24 cellular contexts compared by ENCODE assay signal in the genomic region with DNA sequence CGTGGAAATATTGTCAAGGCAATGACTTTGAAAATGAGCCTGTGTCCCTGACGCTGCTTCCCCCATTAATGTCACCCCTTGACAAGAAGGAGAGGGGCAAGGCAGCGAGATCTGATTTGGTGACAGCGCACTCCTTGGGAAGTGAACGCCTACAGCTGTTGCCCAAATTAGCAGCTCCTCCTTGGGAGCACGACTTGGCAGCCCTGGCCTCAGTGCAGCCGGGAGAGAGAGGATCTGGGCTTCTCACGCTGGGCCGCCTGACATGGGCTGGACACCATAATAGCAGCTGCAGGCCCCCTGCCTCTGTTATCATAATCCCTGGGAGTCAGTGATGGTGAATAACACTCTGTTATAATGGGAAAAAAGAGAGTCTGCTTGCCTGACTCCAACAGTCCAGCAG.
DNase-seq lines count a peak whose midpoint lies in the region; ATAC-seq and TF ChIP-seq lines count a peak whose summit lies in the region.
"Had no signal": no experiment of that assay in that cellular context is flagged by ENCODE, and none has a peak within 500 bp of the region (broad histone marks: within the 10 kb centered on the region; RNA-seq: fewer than 3 reads in every experiment).

No MANE protein-coding gene starts in this region.

- in situ Hi-C loops in GM13976 (cut with MboI; ENCODE audit: low sequenced_read_pairs, unreplicated experiment), result no loop called here

- H3K9me3 ChIP-seq in neural cell (ENCODE audit: low read length), result no peaks in the 10 kb centered on the region
- H3K9me3 ChIP-seq: left lung had no signal

- H3K27ac ChIP-seq in neural cell (ENCODE audit: low read length), result peak overlapping the region; percentile 31
- H3K27ac ChIP-seq: C4-2B, HL-60, left lung had no signal

- H3K9me3 Mint-ChIP-seq in natural killer cell treated with Interleukin-12 subunit alpha and Interleukin-12 subunit beta and Interleukin-15 and Interleukin-18, amount 100 ng/mL, for 72 hours, result peaks cover 3% of the 10 kb centered on the region
- H3K9me3 Mint-ChIP-seq in natural killer cell, result peaks cover 0 to 2% of the 10 kb centered on the region in 2 donors
- H3K9me3 Mint-ChIP-seq: activated naive CD8-positive, alpha-beta T cell treated with anti-CD3 and anti-CD28 coated beads for 36 hours had no signal

- H3K4me3 Mint-ChIP-seq in natural killer cell treated with Interleukin-12 subunit alpha and Interleukin-12 subunit beta and Interleukin-15 and Interleukin-18, amount 100 ng/mL, for 72 hours, result no peak overlapping the region
- H3K4me3 Mint-ChIP-seq in natural killer cell, result no peak overlapping the region
- H3K4me3 Mint-ChIP-seq: activated naive CD8-positive, alpha-beta T cell treated with anti-CD3 and anti-CD28 coated beads for 36 hours; stimulated activated naive CD8-positive, alpha-beta T cell treated with anti-CD3 and anti-CD28 coated beads, Interleukin-15, amount 100 ng/mL, for 72 hours had no signal

- no peaks in the 10 kb centered on the region for H3K9me2 ChIP-seq in neural cell (ENCODE audit: insufficient read depth, low read length)

- no peaks in the 10 kb centered on the region for H3K36me3 ChIP-seq in neural cell (ENCODE audit: insufficient read depth, low read length)
- H3K36me3 ChIP-seq: left lung had no signal

- no peak for TF ChIP-seq RAD21 in neural cell (conservative IDR thresholded peaks at IDR 0.05)

- WGBS in lower leg skin, 2 donors, result 56 to 67% methylated on average over 9 of the region's 9 CpGs

- H4K20me1 ChIP-seq in neural cell (ENCODE audit: insufficient read depth), result no peaks in the 10 kb centered on the region

- TF ChIP-seq CTCF in natural killer cell (IDR thresholded peaks at IDR 0.05) (no peak), neural cell (IDR thresholded peaks at IDR 0.05; ENCODE audit: poor library complexity, severe bottlenecking) (no peak), GM13976 (IDR thresholded peaks at IDR 0.05; ENCODE audit: borderline replicate concordance, control extremely low read depth, extremely low read depth, insufficient read depth, missing control alignments) (no peak), lower leg skin (IDR thresholded peaks at IDR 0.05) (no peak)

- H3K79me2 ChIP-seq in neural cell (replicated peaks; ENCODE audit: insufficient read depth, low read length), result no peaks in the 10 kb centered on the region

- intact Hi-C loops in natural killer cell (cut with micrococcal nuclease) (no loop called here), head of caudate nucleus (cut with DNase I) (no loop called here), lower leg skin (cut with DNase I; ENCODE audit: low total_unique reads) (no loop called here)

- DNase-seq in natural killer cell treated with Interleukin-12 subunit alpha and Interleukin-12 subunit beta and Interleukin-15 and Interleukin-18, amount 100 ng/mL, for 72 hours (ENCODE audit: low spot score), result peak; percentile 18
- DNase-seq in natural killer cell, result no peak
- peak in 40 of 42 donors; percentile 58 to 92 (median 72) for DNase-seq in head of caudate nucleus
- no peak for DNase-seq in GM13976 (ENCODE audit: low spot score)
- DNase-seq in lower leg skin (ENCODE audit: low spot score in 2 of 2), result no peak
- DNase-seq in RPMI8226, result no peak
- DNase-seq: activated CD8-positive, alpha-beta memory T cell treated with anti-CD3 and anti-CD28 coated beads for 24 hours; activated naive CD8-positive, alpha-beta T cell treated with anti-CD3 and anti-CD28 coated beads for 36 hours; dermis blood vessel endothelial cell; foreskin melanocyte; IMR-90; left lung; NCI-H146; NK-92 treated with Interleukin-12 subunit alpha and Interleukin-12 subunit beta, amount 100 ng/mL, for 24 hours; stimulated activated CD4-positive, alpha-beta T cell treated with anti-CD3 and anti-CD28 coated beads, Interleukin-1b, Interleukin-23, amount 100 ng/mL, for 48 hours; stimulated activated naive CD8-positive, alpha-beta T cell treated with anti-CD3 and anti-CD28 coated beads, Interleukin-15, amount 100 ng/mL, for 72 hours; T1000 had no signal

- H3K4me1 Mint-ChIP-seq in natural killer cell treated with Interleukin-12 subunit alpha and Interleukin-12 subunit beta and Interleukin-15 and Interleukin-18, amount 100 ng/mL, for 72 hours (ENCODE audit: low read depth in 2 of 2), result peaks cover 0 to 2% of the 10 kb centered on the region in 2 donors
- peaks cover 0 to 2% of the 10 kb centered on the region in 2 donors for H3K4me1 Mint-ChIP-seq in natural killer cell
- H3K4me1 Mint-ChIP-seq: activated naive CD8-positive, alpha-beta T cell treated with anti-CD3 and anti-CD28 coated beads for 36 hours; stimulated activated naive CD8-positive, alpha-beta T cell treated with anti-CD3 and anti-CD28 coated beads, Interleukin-15, amount 100 ng/mL, for 72 hours had no signal

- H3K4me3 ChIP-seq in neural cell (ENCODE audit: low read length) (peak overlapping the region; percentile 25), lower leg skin (ENCODE audit: low read depth, poor library complexity, severe bottlenecking) (no peak overlapping the region)
- H3K4me3 ChIP-seq: left lung had no signal

- ATAC-seq in natural killer cell treated with Interleukin-12 subunit alpha and Interleukin-12 subunit beta and Interleukin-15 and Interleukin-18, amount 100 ng/mL, for 72 hours, result no peak
- ATAC-seq in natural killer cell (no peak), HG03565 (IDR thresholded peaks at IDR 0.05; ENCODE audit: unreplicated experiment) (no peak)
- ATAC-seq: activated CD4-positive, CD25-positive, alpha-beta regulatory T cell treated with anti-CD3 and anti-CD28 coated beads, Interleukin-2, amount 50 U/mL, for 24 hours; HCT116; left lung; stimulated activated naive CD8-positive, alpha-beta T cell treated with anti-CD3 and anti-CD28 coated beads, Interleukin-15, amount 100 ng/mL, for 72 hours had no signal

- H3K4me2 ChIP-seq in neural cell (ENCODE audit: low read length), result no peak overlapping the region

- H3F3A ChIP-seq in neural cell (ENCODE audit: insufficient read depth, low read length, poor library complexity, severe bottlenecking), result no peaks in the 10 kb centered on the region

- H3K36me3 Mint-ChIP-seq in natural killer cell treated with Interleukin-12 subunit alpha and Interleukin-12 subunit beta and Interleukin-15 and Interleukin-18, amount 100 ng/mL, for 72 hours, result no peaks in the 10 kb centered on the region
- no peaks in the 10 kb centered on the region for H3K36me3 Mint-ChIP-seq in natural killer cell
- H3K36me3 Mint-ChIP-seq: activated naive CD8-positive, alpha-beta T cell treated with anti-CD3 and anti-CD28 coated beads for 36 hours; brain had no signal

- no peaks in the 10 kb centered on the region for H3K27me3 ChIP-seq in neural cell (ENCODE audit: insufficient read depth, low read depth, low read length)
- H3K27me3 ChIP-seq: left lung had no signal

- no peak for TF ChIP-seq EP300 in neural cell (conservative IDR thresholded peaks at IDR 0.05; ENCODE audit: poor library complexity, severe bottlenecking)

- TF ChIP-seq POLR2A in lower leg skin (IDR thresholded peaks at IDR 0.05), result no peak

- H3K9ac ChIP-seq in neural cell (ENCODE audit: low read length), result peak overlapping the region; percentile 20

- H3K27ac Mint-ChIP-seq in natural killer cell treated with Interleukin-12 subunit alpha and Interleukin-12 subunit beta and Interleukin-15 and Interleukin-18, amount 100 ng/mL, for 72 hours, result no peak overlapping the region
- no peak overlapping the region for H3K27ac Mint-ChIP-seq in natural killer cell
- H3K27ac Mint-ChIP-seq: activated naive CD8-positive, alpha-beta T cell treated with anti-CD3 and anti-CD28 coated beads for 36 hours; stimulated activated naive CD8-positive, alpha-beta T cell treated with anti-CD3 and anti-CD28 coated beads, Interleukin-15, amount 100 ng/mL, for 72 hours had no signal

- H3K27me3 Mint-ChIP-seq in natural killer cell treated with Interleukin-12 subunit alpha and Interleukin-12 subunit beta and Interleukin-15 and Interleukin-18, amount 100 ng/mL, for 72 hours, result peaks cover 0 to 4% of the 10 kb centered on the region in 2 donors
- H3K27me3 Mint-ChIP-seq in natural killer cell (ENCODE audit: low read depth in 2 of 2), result peaks cover 0 to 9% of the 10 kb centered on the region in 2 donors
- H3K27me3 Mint-ChIP-seq: activated naive CD8-positive, alpha-beta T cell treated with anti-CD3 and anti-CD28 coated beads for 36 hours; brain had no signal

- no peak overlapping the region for H2AFZ ChIP-seq in neural cell (ENCODE audit: low read depth, low read length)

TF ChIP-seq in neural cell, 6 proteins besides CTCF, POLR2A, EP300 and RAD21:
- TF ChIP-seq POLR2AphosphoS5 (IDR thresholded peaks at IDR 0.05) (peak; percentile 14), TAF1 (IDR thresholded peaks at IDR 0.05; ENCODE audit: low read depth) (no peak)
- TF ChIP-seq, protein P1, sequence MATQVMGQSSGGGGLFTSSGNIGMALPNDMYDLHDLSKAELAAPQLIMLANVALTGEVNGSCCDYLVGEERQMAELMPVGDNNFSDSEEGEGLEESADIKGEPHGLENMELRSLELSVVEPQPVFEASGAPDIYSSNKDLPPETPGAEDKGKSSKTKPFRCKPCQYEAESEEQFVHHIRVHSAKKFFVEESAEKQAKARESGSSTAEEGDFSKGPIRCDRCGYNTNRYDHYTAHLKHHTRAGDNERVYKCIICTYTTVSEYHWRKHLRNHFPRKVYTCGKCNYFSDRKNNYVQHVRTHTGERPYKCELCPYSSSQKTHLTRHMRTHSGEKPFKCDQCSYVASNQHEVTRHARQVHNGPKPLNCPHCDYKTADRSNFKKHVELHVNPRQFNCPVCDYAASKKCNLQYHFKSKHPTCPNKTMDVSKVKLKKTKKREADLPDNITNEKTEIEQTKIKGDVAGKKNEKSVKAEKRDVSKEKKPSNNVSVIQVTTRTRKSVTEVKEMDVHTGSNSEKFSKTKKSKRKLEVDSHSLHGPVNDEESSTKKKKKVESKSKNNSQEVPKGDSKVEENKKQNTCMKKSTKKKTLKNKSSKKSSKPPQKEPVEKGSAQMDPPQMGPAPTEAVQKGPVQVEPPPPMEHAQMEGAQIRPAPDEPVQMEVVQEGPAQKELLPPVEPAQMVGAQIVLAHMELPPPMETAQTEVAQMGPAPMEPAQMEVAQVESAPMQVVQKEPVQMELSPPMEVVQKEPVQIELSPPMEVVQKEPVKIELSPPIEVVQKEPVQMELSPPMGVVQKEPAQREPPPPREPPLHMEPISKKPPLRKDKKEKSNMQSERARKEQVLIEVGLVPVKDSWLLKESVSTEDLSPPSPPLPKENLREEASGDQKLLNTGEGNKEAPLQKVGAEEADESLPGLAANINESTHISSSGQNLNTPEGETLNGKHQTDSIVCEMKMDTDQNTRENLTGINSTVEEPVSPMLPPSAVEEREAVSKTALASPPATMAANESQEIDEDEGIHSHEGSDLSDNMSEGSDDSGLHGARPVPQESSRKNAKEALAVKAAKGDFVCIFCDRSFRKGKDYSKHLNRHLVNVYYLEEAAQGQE (IDR thresholded peaks at IDR 0.05; ENCODE audit: borderline replicate concordance), result no peak

Comparison
In these comparisons a context has a peak if more than half of its experiments do, and no peak if none do; other contexts are left out.
1. DNase-seq: peak in natural killer cell treated with Interleukin-12 subunit alpha and Interleukin-12 subunit beta and Interleukin-15 and Interleukin-18, amount 100 ng/mL, for 72 hours (single experiment) and head of caudate nucleus (40 of 42); none in natural killer cell (single experiment), GM13976 (single experiment), lower leg skin (0 of 2) and RPMI8226 (single experiment).